8 cellular contexts compared by ENCODE assay signal in the genomic region with DNA sequence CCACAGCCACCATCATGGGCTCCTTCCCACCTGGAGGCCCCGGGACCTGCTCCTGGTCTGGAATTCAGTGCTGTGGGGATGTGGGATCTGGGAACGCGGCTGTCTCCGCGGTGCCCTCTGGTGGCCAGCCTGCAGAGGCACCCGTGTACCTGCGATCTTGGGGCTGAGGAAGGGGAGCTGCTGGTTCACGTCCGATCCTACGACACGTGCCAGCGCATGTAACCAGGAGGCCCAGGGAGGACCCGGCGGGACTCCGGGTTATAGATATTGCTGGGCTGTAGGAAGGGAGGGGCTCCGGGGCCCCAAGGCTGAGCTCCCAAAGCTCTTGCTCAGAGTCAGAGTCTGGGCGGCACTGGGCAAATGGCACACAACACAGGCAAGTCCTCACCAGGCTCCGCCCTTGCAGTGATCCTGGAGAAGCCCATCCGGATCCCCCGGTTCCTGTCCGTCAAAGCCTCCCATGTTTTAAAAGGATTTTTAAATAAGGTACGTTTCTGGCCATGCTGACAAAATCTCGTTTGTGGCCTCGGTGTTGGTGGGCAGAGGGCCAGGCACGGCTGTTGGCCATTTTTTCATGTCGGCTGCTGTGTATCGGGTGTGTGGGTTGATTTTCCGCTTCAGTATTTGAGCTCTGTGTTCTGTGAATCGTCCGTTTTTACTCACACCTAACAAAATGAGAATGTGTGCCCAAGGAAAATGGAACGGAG. TPM values are rescaled to one million over a fixed set of nuclear protein-coding genes. Genes with fewer than 3 reads are reported as not detected.
A peak's percentile ranks its signal among the peaks of the same experiment; 100 is the strongest.
DNase-seq lines count a peak whose midpoint lies in the region; ATAC-seq, FAIRE-seq and TF ChIP-seq lines count a peak whose summit lies in the region.

No MANE protein-coding gene starts in this region.

- peak; percentile 76 for ATAC-seq in RWPE2 (ENCODE audit: low read depth)
- ATAC-seq in GM12878: peak; percentile 73
- no peak for ATAC-seq in HG02938 (IDR thresholded peaks at IDR 0.05; ENCODE audit: unreplicated experiment)
- no peak for ATAC-seq in GM18870 (IDR thresholded peaks at IDR 0.05; ENCODE audit: unreplicated experiment)

- H3K36me3 ChIP-seq in RWPE2 (ENCODE audit: low read depth) (peaks cover 7% of the 10 kb centered on the region), GM12878 (ENCODE audit: control insufficient read depth in 2 of 2, insufficient read depth in 2 of 2, low read length in 1 of 2) (no peaks in the 10 kb centered on the region), hepatocyte (replicated peaks; ENCODE audit: insufficient read depth, low read depth) (no peaks in the 10 kb centered on the region)

- CTCF ChIA-PET in GM12878 (lab: Yijun Ruan, JAX): interaction anchor here (1.0 to 1.4 kb wide), 7 partner anchors 9 to 215 kb away, joined by 3 to 5 read pairs (median 3); a partner anchor contains a TSS

- in situ Hi-C loops in GM12878 (cut with MboI): no loop called here

- TF ChIP-seq EP300 in GM12878 (IDR thresholded peaks at IDR 0.05; ENCODE audit: borderline replicate concordance in 1 of 2, control insufficient read depth in 1 of 2, low read depth in 2 of 2, low read length in 2 of 2): no peak

- TF ChIP-seq POLR2A in GM12878 (IDR thresholded peaks at IDR 0.05; ENCODE audit: low read depth, low read length): no peak

- H3K4me1 ChIP-seq in RWPE2 (ENCODE audit: insufficient read depth, poor library complexity, severe bottlenecking): no peaks in the 10 kb centered on the region
- no peaks in the 10 kb centered on the region for H3K4me1 ChIP-seq in GM12878 (ENCODE audit: control insufficient read depth, insufficient read depth, low read length)
- no peaks in the 10 kb centered on the region for H3K4me1 ChIP-seq in hepatocyte (ENCODE audit: insufficient read depth)

- H2AFZ ChIP-seq in GM12878 (ENCODE audit: control insufficient read depth, low read depth, low read length) (no peak overlapping the region), hepatocyte (no peak overlapping the region)

- H3K9me2 ChIP-seq in hepatocyte (replicated peaks; ENCODE audit: insufficient read depth): no peaks in the 10 kb centered on the region

- SMC1A ChIA-PET in GM12878 (lab: Charles Lee; ENCODE audit: uncharacterized antibody, unreplicated experiment): interaction anchor here (1.3 kb wide), 1 partner anchor 82 kb away, joined by 3 read pairs; no protein-coding TSS in a partner anchor

- BruUV-seq in GM12878 (replicated peaks; lab: Mats Ljungman, UMichigan): no TSS peak

- intact Hi-C loops in GM12878 (cut with micrococcal nuclease; ENCODE audit: unreplicated experiment): loop anchor here (5.0 kb wide), 1 partner anchor 212 kb away; no protein-coding TSS in a partner anchor

- H3K9me3 ChIP-seq in RWPE2 (ENCODE audit: severe bottlenecking) (no peaks in the 10 kb centered on the region), GM12878 (replicated peaks; ENCODE audit: control insufficient read depth, insufficient read depth, low read length) (no peaks in the 10 kb centered on the region), hepatocyte (ENCODE audit: low read depth) (no peaks in the 10 kb centered on the region)

- FAIRE-seq in GM12878 (lab: Jason Lieb, UNC): no peak

- no peak overlapping the region for H3K4me3 ChIP-seq in Jurkat, Clone E6-1 (ENCODE audit: low read length)
- no peak overlapping the region for H3K4me3 ChIP-seq in RWPE2 (ENCODE audit: severe bottlenecking)
- H3K4me3 ChIP-seq in GM12878: no peak overlapping the region
- no peak overlapping the region for H3K4me3 ChIP-seq in hepatocyte
- peak overlapping the region; percentile 32 for H3K4me3 ChIP-seq in skeletal muscle cell (ENCODE audit: low read depth, low read length)

- no peak for TF ChIP-seq RAD21 in GM12878 (IDR thresholded peaks at IDR 0.05; ENCODE audit: insufficient read depth, low read depth, low read length)

- H3K4me2 ChIP-seq in GM12878 (ENCODE audit: control insufficient read depth, insufficient read depth) (no peak overlapping the region), hepatocyte (peak overlapping the region; percentile 41)

- H3K27ac ChIP-seq in RWPE2 (ENCODE audit: poor library complexity, severe bottlenecking) (no peak overlapping the region), GM12878 (ENCODE audit: control insufficient read depth, insufficient read depth) (no peak overlapping the region), hepatocyte (no peak overlapping the region)

- TF ChIP-seq CTCF in RWPE2 (IDR thresholded peaks at IDR 0.05; ENCODE audit: poor library complexity, severe bottlenecking) (peak; percentile 88), GM12878 (IDR thresholded peaks at IDR 0.05 in 2 of 3, conservative IDR thresholded peaks at IDR 0.05 in 1 of 3; ENCODE audit: control insufficient read depth in 2 of 3, extremely low read depth in 1 of 3, insufficient read depth in 1 of 3, low read depth in 3 of 3, low read length in 3 of 3) (peak; percentile 73 to 93 (median 79)), hepatocyte (IDR thresholded peaks at IDR 0.05; ENCODE audit: poor library complexity) (peak; percentile 85)

- RAD21 ChIA-PET in GM12878 (lab: Charles Lee; ENCODE audit: unreplicated experiment): no interaction called here

- no peaks in the 10 kb centered on the region for H3K27me3 ChIP-seq in RWPE2 (ENCODE audit: insufficient read depth, poor library complexity, severe bottlenecking)
- H3K27me3 ChIP-seq in GM12878 (replicated peaks in 1 of 2; ENCODE audit: control insufficient read depth in 2 of 2, insufficient read depth in 2 of 2, low read length in 1 of 2): no peaks in the 10 kb centered on the region
- H3K27me3 ChIP-seq in hepatocyte: no peaks in the 10 kb centered on the region

- peak; percentile 83 for DNase-seq in DMS153 treated with DMSO at 0.1 percent for 48 hours (lab: John Stamatoyannopoulos, UW; ENCODE audit: unreplicated experiment)
- peak; percentile 32 for DNase-seq in Jurkat, Clone E6-1 (ENCODE audit: low read depth, low spot score)
- DNase-seq in RWPE2 (ENCODE audit: low spot score): no peak
- no peak for DNase-seq in GM12878 (ENCODE audit: low read depth, low spot score)
- DNase-seq in hepatocyte (ENCODE audit: low spot score): peak; percentile 79
- no peak for DNase-seq in skeletal muscle cell (ENCODE audit: low read depth)

- 39% methylated on average over 31 of the region's 31 CpGs for WGBS in GM12878 (ENCODE audit: insufficient coverage, insufficient replicate concordance, low lambda C conversion rate, missing lambda C conversion rate)
- 49% methylated on average over 31 of the region's 31 CpGs for WGBS in hepatocyte (ENCODE audit: low lambda C conversion rate, missing lambda C conversion rate)

- H3K79me2 ChIP-seq in GM12878 (ENCODE audit: control insufficient read depth, insufficient read depth, low read length): no peaks in the 10 kb centered on the region
- H3K79me2 ChIP-seq in hepatocyte: no peaks in the 10 kb centered on the region

- H3K9ac ChIP-seq in GM12878 (ENCODE audit: control insufficient read depth, insufficient read depth, low read length): no peak overlapping the region

- POLR2A ChIA-PET in GM12878 (lab: Charles Lee): no interaction called here

- H4K20me1 ChIP-seq in GM12878 (ENCODE audit: control insufficient read depth, insufficient read depth) (no peaks in the 10 kb centered on the region), hepatocyte (ENCODE audit: insufficient read depth, poor library complexity, severe bottlenecking) (no peaks in the 10 kb centered on the region)

TF ChIP-seq in GM12878, 131 proteins besides CTCF, POLR2A, EP300 and RAD21 (continues in another document):
- TF ChIP-seq YBX1 (IDR thresholded peaks at IDR 0.05) (no peak), BHLHE40 (IDR thresholded peaks at IDR 0.05; ENCODE audit: borderline replicate concordance in 1 of 2, low read depth in 2 of 2, low read length in 1 of 2) (peak in 1 of 2 experiments; percentile 30; a peak in 2 of 4 replicates), BRCA1 (IDR thresholded peaks at IDR 0.05; ENCODE audit: low read depth, low read length) (no peak)

RNA-seq across cellular contexts. Expression of a gene that starts 20.1 kb away (rescaled TPM):
- polyA plus RNA-seq in Jurkat, Clone E6-1 (2012; ENCODE audit: insufficient read depth, insufficient read length): 56.3 TPM
- 13.3 and 16.5 TPM in 2 replicates for total RNA-seq in GM12878 (2013; cell fraction: nucleolus; rRNA removed)
- total RNA-seq in GM12878 (2014; rRNA removed): 32.5 and 34.7 TPM in 2 replicates
- total RNA-seq in GM12878 (2014; rRNA removed; fragmentation: Illumina TruSeq; extraction: Trizol): 3.6 and 4.4 TPM in 2 replicates
- total RNA-seq in GM12878 (2021): 68.5 and 71.2 TPM in 2 replicates
- 7.1 TPM for polyA plus RNA-seq in GM12878 (2011; ENCODE audit: low read depth)
- polyA plus RNA-seq in GM12878 (2011; rRNA removed): 2.6 and 7.0 TPM in 2 replicates
- 13.0 and 30.7 TPM in 2 replicates for polyA plus RNA-seq in GM12878 (2011; cell fraction: cytosol; rRNA removed)
- 20.8 and 30.9 TPM in 2 replicates for polyA plus RNA-seq in GM12878 (2011; cell fraction: nucleus; rRNA removed)
- polyA plus RNA-seq in GM12878 (2012): 26.3 and 32.4 TPM in 2 replicates
- 0.43 and 2.6 TPM in 2 replicates for polyA plus RNA-seq in GM12878 (2014; fragmentation: Illumina TruSeq; extraction: Trizol)
- polyA plus RNA-seq in GM12878 (2014; fragmentation: Nextera tagmentation; extraction: Ambion mirVana): 1 to 10 TPM in 1 of 2 experiments, under 1 TPM in 1; 0.79 to 1.2 TPM
- polyA plus RNA-seq in GM12878 (2014; rRNA removed): 89.9 and 91.8 TPM in 2 replicates
- polyA plus RNA-seq in GM12878 (2016; fragmentation: Nextera tagmentation; extraction: Ambion mirVana): 10 to 100 TPM; 57.2 to 60.2 TPM
- polyA minus RNA-seq in GM12878 (2011; rRNA and poly(A)+ RNA removed): 1.5 and 4.7 TPM in 2 replicates
- polyA minus RNA-seq in GM12878 (2011; cell fraction: cytosol; rRNA and poly(A)+ RNA removed): 3.3 and 9.1 TPM in 2 replicates
- 5.6 and 10.3 TPM in 2 replicates for polyA minus RNA-seq in GM12878 (2011; cell fraction: nucleus; rRNA and poly(A)+ RNA removed)
- 24.9 and 36.6 TPM in 2 replicates for total RNA-seq in hepatocyte
- polyA plus RNA-seq in hepatocyte: 117 and 135 TPM in 2 replicates

RNA-seq across cellular contexts. Expression of a gene that starts 53.6 kb away (rescaled TPM):
- polyA plus RNA-seq in Jurkat, Clone E6-1 (2012; ENCODE audit: insufficient read depth, insufficient read length): 4.5 TPM
- 11.9 and 13.5 TPM in 2 replicates for total RNA-seq in GM12878 (2013; cell fraction: nucleolus; rRNA removed)
- total RNA-seq in GM12878 (2014; rRNA removed): 2.1 and 3.2 TPM in 2 replicates
- total RNA-seq in GM12878 (2014; rRNA removed; fragmentation: Illumina TruSeq; extraction: Trizol): 0.54 and 0.55 TPM in 2 replicates
- 11.6 and 14.9 TPM in 2 replicates for total RNA-seq in GM12878 (2021)
- 1.7 TPM for polyA plus RNA-seq in GM12878 (2011; ENCODE audit: low read depth)
- polyA plus RNA-seq in GM12878 (2011; rRNA removed): 0.99 and 1.4 TPM in 2 replicates
- 1.7 and 2.1 TPM in 2 replicates for polyA plus RNA-seq in GM12878 (2011; cell fraction: cytosol; rRNA removed)
- polyA plus RNA-seq in GM12878 (2011; cell fraction: nucleus; rRNA removed): 4.9 and 8.7 TPM in 2 replicates
- polyA plus RNA-seq in GM12878 (2012): 4.4 and 4.7 TPM in 2 replicates
- 2.4 and 3.8 TPM in 2 replicates for polyA plus RNA-seq in GM12878 (2014; fragmentation: Illumina TruSeq; extraction: Trizol)
- under 1 TPM; 0.03 to 0.07 TPM for polyA plus RNA-seq in GM12878 (2014; fragmentation: Nextera tagmentation; extraction: Ambion mirVana)
- polyA plus RNA-seq in GM12878 (2014; rRNA removed): 4.8 and 5.2 TPM in 2 replicates
- under 1 TPM; 0.18 to 0.54 TPM for polyA plus RNA-seq in GM12878 (2016; fragmentation: Nextera tagmentation; extraction: Ambion mirVana)
- 1.0 and 2.2 TPM in 2 replicates for polyA minus RNA-seq in GM12878 (2011; rRNA and poly(A)+ RNA removed)
- polyA minus RNA-seq in GM12878 (2011; cell fraction: cytosol; rRNA and poly(A)+ RNA removed): 2.9 and 3.6 TPM in 2 replicates
- polyA minus RNA-seq in GM12878 (2011; cell fraction: nucleus; rRNA and poly(A)+ RNA removed): 3.9 and 4.3 TPM in 2 replicates
- total RNA-seq in hepatocyte: 17.1 and 21.9 TPM in 2 replicates
- polyA plus RNA-seq in hepatocyte: 5.1 and 6.9 TPM in 2 replicates

Comparison
In these comparisons a context has a peak if more than half of its experiments do, and no peak if none do; other contexts are left out.
1. DNase-seq: peak in DMS153 treated with DMSO at 0.1 percent for 48 hours (single experiment), Jurkat, Clone E6-1 (single experiment) and hepatocyte (single experiment); none in RWPE2 (single experiment), GM12878 (single experiment) and skeletal muscle cell (single experiment).
2. ATAC-seq: peak in RWPE2 (single experiment) and GM12878 (single experiment); none in HG02938 (single experiment) and GM18870 (single experiment).
3. Peak in every context shown above with its lines, with median percentiles within 50 percentile points of each other: CTCF ChIP-seq.